ENCODE assay signal across 8 cellular contexts in genomic region chrX:152926279-152926678, GRCh38. TPM values are rescaled to one million over a fixed set of nuclear protein-coding genes. Genes with fewer than 3 reads are reported as not detected.
DNase-seq lines count a peak whose midpoint lies in the region; ATAC-seq, FAIRE-seq and TF ChIP-seq lines count a peak whose summit lies in the region.

No MANE protein-coding gene starts in this region.

- H3K9me3 ChIP-seq in pancreas, result no peaks in the 10 kb centered on the region
- H3K9me3 ChIP-seq in aorta (ENCODE audit: control insufficient read depth, low read length), result no peaks in the 10 kb centered on the region

- no peak overlapping the region for H3K27ac Mint-ChIP-seq in CD14-positive monocyte

- intact Hi-C loops in CD14-positive monocyte (cut with micrococcal nuclease) (no loop called here), pancreas (cut with DNase I) (no loop called here), aorta (cut with DNase I) (no loop called here)

- no peak overlapping the region for H3K4me3 Mint-ChIP-seq in CD14-positive monocyte

- peak; percentile 80 for ATAC-seq in GM18907 (IDR thresholded peaks at IDR 0.05; ENCODE audit: unreplicated experiment)
- ATAC-seq in HG03520 (IDR thresholded peaks at IDR 0.05; ENCODE audit: unreplicated experiment), result peak; percentile 81
- ATAC-seq in esophagus mucosa, result peak; percentile 65
- peak; percentile 82 to 93 (median 92) for ATAC-seq in pancreas
- ATAC-seq in aorta (ENCODE audit: low FRiP score), result no peak

- 4 to 24% methylated on average over 8 of the region's 8 CpGs for WGBS in pancreas, 2 donors
- 19 to 24% methylated on average over 8 of the region's 8 CpGs for WGBS in aorta, 2 donors

- H3K36me3 Mint-ChIP-seq in CD14-positive monocyte, result peaks cover 0 to 25% of the 10 kb centered on the region in 2 donors

- no peak for FAIRE-seq in pancreas (lab: Jason Lieb, UNC)

- peaks cover 0 to 5% (median 3%) of the 10 kb centered on the region in 3 donors for H3K27me3 Mint-ChIP-seq in CD14-positive monocyte (ENCODE audit: low read depth in 3 of 3)

- DNase-seq in CD14-positive monocyte (ENCODE audit: low spot score) (peak; percentile 55), NCI-H774 (lab: John Stamatoyannopoulos, UW) (peak; percentile 18), pancreas (peak in 5 of 6 donors; percentile 68 to 91 (median 76)), aorta (no peak)
- DNase-seq in activated CD8-positive, alpha-beta memory T cell treated with anti-CD3 and anti-CD28 coated beads, Interleukin-2, amount 50 U/mL, for 4 hours, result peak; percentile 47

- H3K27ac ChIP-seq in pancreas (no peak overlapping the region), aorta (ENCODE audit: low read depth in 1 of 2, low read length in 2 of 2) (no peak overlapping the region)

- H3K27me3 ChIP-seq in pancreas, result peaks cover 0 to 11% (median 0%) of the 10 kb centered on the region in 4 donors
- no peaks in the 10 kb centered on the region for H3K27me3 ChIP-seq in aorta (ENCODE audit: control insufficient read depth in 1 of 2, insufficient read depth in 2 of 2, low read length in 1 of 2)

- peaks cover 0 to 1% (median 0%) of the 10 kb centered on the region in 7 donors for H3K9me3 Mint-ChIP-seq in CD14-positive monocyte

- H3K4me3 ChIP-seq in pancreas (no peak overlapping the region), aorta (ENCODE audit: low read length in 2 of 2) (no peak overlapping the region)

- H3K4me1 ChIP-seq in pancreas, result no peaks in the 10 kb centered on the region
- no peaks in the 10 kb centered on the region for H3K4me1 ChIP-seq in aorta (ENCODE audit: control insufficient read depth in 1 of 2, insufficient read depth in 2 of 2, low read length in 2 of 2)

- H3K36me3 ChIP-seq in pancreas (no peaks in the 10 kb centered on the region), aorta (ENCODE audit: control insufficient read depth in 1 of 2, insufficient read depth in 2 of 2, low read length in 1 of 2) (no peaks in the 10 kb centered on the region)

- TF ChIP-seq CTCF in CD14-positive monocyte (IDR thresholded peaks at IDR 0.05) (peak; percentile 23), pancreas (IDR thresholded peaks at IDR 0.05) (peak in 1 of 4 donors; percentile 14)

- peaks cover 4% of the 10 kb centered on the region for H3K4me1 Mint-ChIP-seq in CD14-positive monocyte

RNA-seq across cellular contexts. Expression of gene ZNF185, which starts 28.4 kb away (rescaled TPM):
- polyA plus RNA-seq in CD14-positive monocyte (10 to 100 TPM; 39.1 to 82.9 TPM), pancreas (1 to 10 TPM; 2.2 to 4.8 TPM), aorta (1 to 10 TPM; 2.6 to 4.8 TPM)
- total RNA-seq in esophagus mucosa (341 TPM), pancreas (1 to 10 TPM; 2.4 to 5.0 (median 3.0) TPM), aorta (10 to 100 TPM in 1 of 2 donors, 1 to 10 TPM in 1; 8.0 to 13.5 TPM)

Comparison
In these comparisons a context has a peak if more than half of its experiments do, and no peak if none do; other contexts are left out.
1. DNase-seq: peak in CD14-positive monocyte (single experiment), NCI-H774 (single experiment), activated CD8-positive, alpha-beta memory T cell treated with anti-CD3 and anti-CD28 coated beads, Interleukin-2, amount 50 U/mL, for 4 hours (single experiment) and pancreas (5 of 6); none in aorta (0 of 2).
2. RNA of gene ZNF185, which starts 28.4 kb away (total RNA-seq): 341 TPM in esophagus mucosa (single experiment); 8.0 to 13.5 TPM in aorta and 2.4 to 5.0 TPM in pancreas; every median in the first group is over 10 times any median in the second.